11 cellular contexts compared by ENCODE assay signal in the genomic region with DNA sequence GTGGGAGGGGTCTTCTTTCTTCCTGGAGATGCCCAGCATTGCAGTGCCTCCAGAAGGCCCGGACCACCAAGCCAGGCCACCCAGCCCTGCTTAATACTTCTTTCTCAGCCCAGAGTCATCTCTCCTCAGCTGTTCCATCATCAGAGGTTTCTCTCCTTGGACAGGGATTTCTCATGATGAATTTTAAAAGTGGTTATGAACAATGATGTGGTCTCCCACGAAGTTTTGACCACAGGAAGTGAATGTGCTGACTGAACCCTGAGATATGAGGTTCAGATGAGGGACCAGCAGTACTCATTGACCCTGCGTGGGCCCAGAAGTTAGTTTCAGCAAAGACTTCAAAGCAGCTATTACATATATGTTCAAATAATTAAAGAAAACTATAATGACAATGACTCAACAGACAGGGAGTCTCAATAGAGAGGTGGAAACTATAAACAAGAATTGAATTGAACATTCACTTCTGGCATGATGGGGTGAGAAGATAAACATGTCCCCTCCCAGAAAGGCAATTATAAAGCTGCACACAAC.
DNase-seq lines count a peak whose midpoint lies in the region; ATAC-seq, FAIRE-seq and TF ChIP-seq lines count a peak whose summit lies in the region.
"Had no signal": no experiment of that assay in that cellular context is flagged by ENCODE, and none has a peak within 500 bp of the region (broad histone marks: within the 10 kb centered on the region; RNA-seq: fewer than 3 reads in every experiment).

No MANE protein-coding gene starts in this region.

- H2AFZ ChIP-seq in GM12878 (ENCODE audit: control insufficient read depth, low read depth, low read length): peak overlapping the region; percentile 83

- TF ChIP-seq EP300 in GM12878 (IDR thresholded peaks at IDR 0.05; ENCODE audit: borderline replicate concordance in 1 of 2, control insufficient read depth in 1 of 2, low read depth in 2 of 2, low read length in 2 of 2): peak; percentile 37 to 40; a peak in 2 of 4 replicates

- no peak for TF ChIP-seq CTCF in GM12878 (IDR thresholded peaks at IDR 0.05 in 2 of 3, conservative IDR thresholded peaks at IDR 0.05 in 1 of 3; ENCODE audit: control insufficient read depth in 2 of 3, extremely low read depth in 1 of 3, insufficient read depth in 1 of 3, low read depth in 3 of 3, low read length in 3 of 3)
- TF ChIP-seq CTCF in mucosa of descending colon (IDR thresholded peaks at IDR 0.05): no peak

- TF ChIP-seq POLR2A in GM12878 (IDR thresholded peaks at IDR 0.05; ENCODE audit: low read depth, low read length): no peak

- in situ Hi-C loops in GM12878 (cut with MboI): no loop called here

- no peaks in the 10 kb centered on the region for H3K27me3 ChIP-seq in GM12878 (replicated peaks in 1 of 2; ENCODE audit: control insufficient read depth in 2 of 2, insufficient read depth in 2 of 2, low read length in 1 of 2)

- no peaks in the 10 kb centered on the region for H3K79me2 ChIP-seq in GM12878 (ENCODE audit: control insufficient read depth, insufficient read depth, low read length)

- H3K4me1 ChIP-seq in GM12878 (ENCODE audit: control insufficient read depth, insufficient read depth, low read length) (peaks cover 20% of the 10 kb centered on the region), mucosa of descending colon (ENCODE audit: low read depth) (no peaks in the 10 kb centered on the region)

- POLR2A ChIA-PET in GM12878 (lab: Charles Lee): no interaction called here

- no peak for TF ChIP-seq RAD21 in GM12878 (IDR thresholded peaks at IDR 0.05; ENCODE audit: insufficient read depth, low read depth, low read length)

- peak in 1 of 2 donors; percentile 15 for DNase-seq in activated naive CD4-positive, alpha-beta T cell treated with anti-CD3 and anti-CD28 coated beads, Interleukin-2, amount 50 U/mL, for 72 hours (ENCODE audit: low spot score in 2 of 2)
- DNase-seq in activated naive CD4-positive, alpha-beta T cell treated with anti-CD3 and anti-CD28 coated beads, Interleukin-2, amount 50 U/mL, for 16 hours: no peak
- DNase-seq in GM12878 (ENCODE audit: low read depth, low spot score): peak; percentile 32
- peak; percentile 11 to 51 for DNase-seq in stimulated activated CD8-positive, alpha-beta memory T cell treated with anti-CD3 and anti-CD28 coated beads, Interleukin-7, amount 100 ng/mL, for 48 hours (ENCODE audit: extremely low read depth in 1 of 2, low read depth in 1 of 2)
- no peak for DNase-seq in mucosa of descending colon
- DNase-seq: NCI-H1417 had no signal

- intact Hi-C loops in GM12878 (cut with micrococcal nuclease; ENCODE audit: unreplicated experiment) (loop anchor here (1.0 to 2.0 kb wide), 2 partner anchors 26 to 54 kb away; no protein-coding TSS in a partner anchor), mucosa of descending colon (cut with DNase I, micrococcal nuclease) (no loop called here)

- 11% methylated on average over 3 of the region's 3 CpGs for WGBS in GM12878 (ENCODE audit: insufficient coverage, insufficient replicate concordance, low lambda C conversion rate, missing lambda C conversion rate)

- H3K4me2 ChIP-seq in GM12878 (ENCODE audit: control insufficient read depth, insufficient read depth): peak overlapping the region; percentile 46; the same call in 1 of the 2 replicates

- H3K9me3 Mint-ChIP-seq in activated naive CD4-positive, alpha-beta T cell treated with anti-CD3 and anti-CD28 coated beads, Interleukin-2, amount 50 U/mL, for 72 hours: peaks cover 0 to 5% of the 10 kb centered on the region in 2 donors

- no peaks in the 10 kb centered on the region for H3K36me3 Mint-ChIP-seq in activated naive CD4-positive, alpha-beta T cell treated with anti-CD3 and anti-CD28 coated beads, Interleukin-2, amount 50 U/mL, for 72 hours

- peak overlapping the region in 1 of 2 donors; percentile 14 for H3K27ac Mint-ChIP-seq in activated naive CD4-positive, alpha-beta T cell treated with anti-CD3 and anti-CD28 coated beads, Interleukin-2, amount 50 U/mL, for 72 hours
- H3K27ac Mint-ChIP-seq: dendritic cell treated with granulocyte-macrophage colony-stimulating factor and Interleukin-4, amounts not matched to agents 40 ng/mL and 50 ng/mL, for 4 days had no signal

- no peak for FAIRE-seq in GM12878 (lab: Jason Lieb, UNC)
- FAIRE-seq: G401.6 had no signal

- peak overlapping the region; percentile 29 for H3K27ac ChIP-seq in GM12878 (ENCODE audit: control insufficient read depth, insufficient read depth)

- no TSS peak for BruUV-seq in GM12878 (replicated peaks; lab: Mats Ljungman, UMichigan)

- SMC1A ChIA-PET in GM12878 (lab: Charles Lee; ENCODE audit: uncharacterized antibody, unreplicated experiment): interaction anchor here (0.7 to 2.4 kb wide), 18 partner anchors 10 to 391 kb away, joined by 3 to 11 read pairs (median 4); a partner anchor contains a TSS

- no peak overlapping the region for H3K9ac ChIP-seq in GM12878 (ENCODE audit: control insufficient read depth, insufficient read depth, low read length)

- peaks cover 2% of the 10 kb centered on the region; the same call in 1 of the 3 replicates for H3K9me3 ChIP-seq in GM12878 (replicated peaks; ENCODE audit: control insufficient read depth, insufficient read depth, low read length)
- no peaks in the 10 kb centered on the region for H3K9me3 ChIP-seq in mucosa of descending colon

- H4K20me1 ChIP-seq in GM12878 (ENCODE audit: control insufficient read depth, insufficient read depth): no peaks in the 10 kb centered on the region

- RAD21 ChIA-PET in GM12878 (lab: Charles Lee; ENCODE audit: unreplicated experiment): interaction anchor here (1.0 to 1.3 kb wide), 11 partner anchors 9 to 419 kb away, joined by 3 to 10 read pairs (median 3); a partner anchor contains a TSS

- H3K4me3 ChIP-seq in GM12878 (no peak overlapping the region), mucosa of descending colon (no peak overlapping the region)

- CTCF ChIA-PET in GM12878 (lab: Yijun Ruan, JAX): interaction anchor here (0.7 to 2.4 kb wide), 10 partner anchors 9 to 420 kb away, joined by 3 to 6 read pairs (median 3); no protein-coding TSS in a partner anchor

- no peaks in the 10 kb centered on the region for H3K36me3 ChIP-seq in GM12878 (ENCODE audit: control insufficient read depth in 2 of 2, insufficient read depth in 2 of 2, low read length in 1 of 2)
- no peaks in the 10 kb centered on the region for H3K36me3 ChIP-seq in mucosa of descending colon (ENCODE audit: low read depth)

- peak; percentile 85 for ATAC-seq in activated naive CD4-positive, alpha-beta T cell treated with anti-CD3 and anti-CD28 coated beads, Interleukin-2, amount 50 U/mL, for 72 hours
- ATAC-seq in HG03460 (IDR thresholded peaks at IDR 0.05; ENCODE audit: unreplicated experiment) (peak; percentile 42), GM12878 (peak; percentile 67), GM19467 (IDR thresholded peaks at IDR 0.05; ENCODE audit: unreplicated experiment) (no peak), mucosa of descending colon (no peak), GM21576 (IDR thresholded peaks at IDR 0.05; ENCODE audit: unreplicated experiment) (no peak)

TF ChIP-seq in GM12878, 131 proteins besides CTCF, POLR2A, EP300 and RAD21 (continues in another document):
- TF ChIP-seq SUPT20H (IDR thresholded peaks at IDR 0.05; ENCODE audit: borderline replicate concordance, control insufficient read depth, low read depth, low read length): no peak
- TF ChIP-seq NR2F1 (conservative IDR thresholded peaks at IDR 0.05): peak; percentile 61
- TF ChIP-seq EZH2 (IDR thresholded peaks at IDR 0.05; ENCODE audit: borderline replicate concordance, control insufficient read depth, low read depth, low read length): no peak
- no peak for TF ChIP-seq TAF1 (IDR thresholded peaks at IDR 0.05; ENCODE audit: borderline replicate concordance, low read depth, low read length)
- peak; percentile 26; the same call in 1 of the 2 replicates for TF ChIP-seq CREM (IDR thresholded peaks at IDR 0.05; ENCODE audit: low read depth)
- no peak for TF ChIP-seq KAT2A (conservative IDR thresholded peaks at IDR 0.05; ENCODE audit: control insufficient read depth, low read depth, low read length)
- TF ChIP-seq ATF7 (IDR thresholded peaks at IDR 0.05; ENCODE audit: low read depth): peak; percentile 37; the same call in 1 of the 2 replicates
- no peak for TF ChIP-seq POLR2AphosphoS2 (IDR thresholded peaks at IDR 0.05; ENCODE audit: low read depth, low read length)
- 0 out of 2 replicates have a peak, but pooled peaks have one; percentile 68 for TF ChIP-seq MTA3 (IDR thresholded peaks at IDR 0.05; ENCODE audit: borderline replicate concordance, low read length)
- TF ChIP-seq MTA2 (IDR thresholded peaks at IDR 0.05; ENCODE audit: low read depth): peak; percentile 65
- TF ChIP-seq NR2C2 (IDR thresholded peaks at IDR 0.05; ENCODE audit: borderline replicate concordance, control insufficient read depth, insufficient read length, low read depth): no peak
- TF ChIP-seq ZNF622 (IDR thresholded peaks at IDR 0.05): no peak
- no peak for TF ChIP-seq SMAD5 (IDR thresholded peaks at IDR 0.05; ENCODE audit: low read depth)
- TF ChIP-seq BRCA1 (IDR thresholded peaks at IDR 0.05; ENCODE audit: low read depth, low read length): no peak
- TF ChIP-seq STAT1 (conservative IDR thresholded peaks at IDR 0.05): no peak
- no peak for TF ChIP-seq SREBF1 (IDR thresholded peaks at IDR 0.05; ENCODE audit: low read length)
- no peak for TF ChIP-seq SMAD1 (IDR thresholded peaks at IDR 0.05; ENCODE audit: low read depth, partially characterized antibody)
- TF ChIP-seq NFYA (IDR thresholded peaks at IDR 0.05; ENCODE audit: borderline replicate concordance, low read depth, low read length): no peak
- no peak for TF ChIP-seq SPI1 (IDR thresholded peaks at IDR 0.05; ENCODE audit: borderline replicate concordance, insufficient read depth, low read depth, low read length)
- TF ChIP-seq, protein P1, sequence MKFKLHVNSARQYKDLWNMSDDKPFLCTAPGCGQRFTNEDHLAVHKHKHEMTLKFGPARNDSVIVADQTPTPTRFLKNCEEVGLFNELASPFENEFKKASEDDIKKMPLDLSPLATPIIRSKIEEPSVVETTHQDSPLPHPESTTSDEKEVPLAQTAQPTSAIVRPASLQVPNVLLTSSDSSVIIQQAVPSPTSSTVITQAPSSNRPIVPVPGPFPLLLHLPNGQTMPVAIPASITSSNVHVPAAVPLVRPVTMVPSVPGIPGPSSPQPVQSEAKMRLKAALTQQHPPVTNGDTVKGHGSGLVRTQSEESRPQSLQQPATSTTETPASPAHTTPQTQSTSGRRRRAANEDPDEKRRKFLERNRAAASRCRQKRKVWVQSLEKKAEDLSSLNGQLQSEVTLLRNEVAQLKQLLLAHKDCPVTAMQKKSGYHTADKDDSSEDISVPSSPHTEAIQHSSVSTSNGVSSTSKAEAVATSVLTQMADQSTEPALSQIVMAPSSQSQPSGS (IDR thresholded peaks at IDR 0.05; ENCODE audit: low read length): peak; percentile 84
- TF ChIP-seq CHD4 (IDR thresholded peaks at IDR 0.05): no peak
- peak; percentile 56; the same call in 1 of the 2 replicates for TF ChIP-seq TCF7 (IDR thresholded peaks at IDR 0.05; ENCODE audit: borderline replicate concordance)
- TF ChIP-seq CEBPB (IDR thresholded peaks at IDR 0.05; ENCODE audit: borderline replicate concordance in 1 of 2, low read depth in 2 of 2, low read length in 2 of 2): no peak

Comparison
In these comparisons a context has a peak if more than half of its experiments do, and no peak if none do; other contexts are left out.
1. ATAC-seq: peak in activated naive CD4-positive, alpha-beta T cell treated with anti-CD3 and anti-CD28 coated beads, Interleukin-2, amount 50 U/mL, for 72 hours (2 of 2), HG03460 (single experiment) and GM12878 (single experiment); none in GM19467 (single experiment), mucosa of descending colon (single experiment) and GM21576 (single experiment).
2. DNase-seq: peak in GM12878 (single experiment) and stimulated activated CD8-positive, alpha-beta memory T cell treated with anti-CD3 and anti-CD28 coated beads, Interleukin-7, amount 100 ng/mL, for 48 hours (2 of 2); none in activated naive CD4-positive, alpha-beta T cell treated with anti-CD3 and anti-CD28 coated beads, Interleukin-2, amount 50 U/mL, for 16 hours (single experiment) and mucosa of descending colon (0 of 3).